24 cellular contexts compared by ENCODE assay signal in the genomic region with DNA sequence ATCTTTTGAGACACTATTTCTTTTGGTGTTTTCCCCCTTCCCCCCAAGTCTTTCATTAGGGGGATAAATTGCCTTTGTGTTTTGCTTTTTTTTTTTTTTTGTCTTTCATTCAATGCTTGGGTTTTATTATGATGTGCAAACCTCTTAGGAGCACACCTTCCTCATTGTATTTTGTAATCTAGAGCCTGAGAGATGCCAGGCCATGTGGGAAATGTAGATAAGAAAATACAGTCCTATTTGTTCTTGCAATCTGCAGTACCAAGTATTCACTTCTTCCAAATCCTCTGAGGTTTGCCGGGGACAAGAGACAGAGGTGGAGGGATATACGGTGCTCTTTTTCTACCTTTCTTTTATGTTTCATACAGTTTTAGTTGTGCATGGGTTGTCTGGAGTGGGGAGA.
"Had no signal": no experiment of that assay in that cellular context is flagged by ENCODE, and none has a peak within 500 bp of the region (broad histone marks: within the 10 kb centered on the region; RNA-seq: fewer than 3 reads in every experiment).

No MANE protein-coding gene starts in this region.

- ATAC-seq: activated T-cell treated with anti-CD3 and anti-CD28 coated beads, Interleukin-2, amount 50 U/mL, for 72 hours; foreskin keratinocyte; gastrocnemius medialis; heart left ventricle; WTC11 had no signal

- DNase-seq: activated CD4-positive, alpha-beta memory T cell treated with anti-CD3 and anti-CD28 coated beads, Interleukin-2, amount 10 ng/mL, durations not matched to agents 7 days and 5 days; activated CD4-positive, alpha-beta T cell treated with anti-CD3 and anti-CD28 coated beads for 1 hour; activated CD4-positive, alpha-beta T cell treated with anti-CD3 and anti-CD28 coated beads for 4 hours; activated CD4-positive, alpha-beta T cell treated with anti-CD3 and anti-CD28 coated beads, Interleukin-2, amount 10 ng/mL, durations not matched to agents 7 days and 5 days; activated CD4-positive, alpha-beta T cell treated with anti-CD3 and anti-CD28 coated beads, Interleukin-2, amount 50 U/mL, for 4 hours; activated CD8-positive, alpha-beta memory T cell treated with anti-CD3 and anti-CD28 coated beads, Interleukin-2, amount 50 U/mL, for 48 hours; activated gamma-delta T cell treated with Interleukin-2 at 50 U/mL for 16 hours; activated naive CD4-positive, alpha-beta T cell treated with anti-CD3 and anti-CD28 coated beads, Interleukin-2, amount 50 U/mL, for 16 hours; activated naive CD4-positive, alpha-beta T cell treated with Interleukin-2 at 50 U/mL for 16 hours; activated T-cell treated with anti-CD3 and anti-CD28 coated beads for 4 hours; activated T-cell treated with anti-CD3 and anti-CD28 coated beads, Interleukin-2, amount 50 U/mL, for 24 hours; activated T-cell treated with anti-CD3 and anti-CD28 coated beads, Interleukin-2, amount 50 U/mL, for 72 hours; amniotic stem cell; anterior cingulate cortex; brain microvascular endothelial cell; dorsolateral prefrontal cortex; effector memory CD4-positive, alpha-beta T cell; endodermal cell; foreskin keratinocyte; gastrocnemius medialis; glutamatergic neuron; heart left ventricle; T-helper 2 cell had no signal
